Comparison of ENCODE assay signal across 1 cellular context in the genomic region with DNA sequence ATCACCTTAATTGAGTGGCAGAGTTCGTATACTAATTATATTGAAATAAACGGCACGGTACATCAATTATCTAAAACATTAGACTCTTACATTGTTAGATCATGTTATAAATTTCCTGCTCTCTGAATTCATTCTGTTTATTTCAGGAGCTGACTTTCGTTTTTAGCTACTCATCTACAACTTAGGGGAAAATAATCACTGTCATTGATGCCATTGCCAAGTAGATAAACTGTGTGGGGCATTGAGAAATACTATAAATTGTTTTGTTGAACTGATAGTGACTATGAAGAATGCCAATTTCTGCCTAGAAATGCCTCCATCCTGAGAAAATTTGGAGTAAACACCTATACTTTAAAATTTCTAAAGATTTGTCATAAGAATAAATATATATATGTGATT.
TF ChIP-seq lines count a peak whose summit lies in the region.

No MANE protein-coding gene starts in this region.

TF ChIP-seq in H1, 55 proteins besides CTCF, POLR2A, EP300 and RAD21 (continued from another document):
- TF ChIP-seq RBBP5 (IDR thresholded peaks at IDR 0.05; ENCODE audit: borderline replicate concordance, low read depth, low read length), result no peak
- no peak for TF ChIP-seq RFX5 (IDR thresholded peaks at IDR 0.05; ENCODE audit: borderline replicate concordance, low read depth, low read length)
- TF ChIP-seq NRF1 (IDR thresholded peaks at IDR 0.05; ENCODE audit: low read depth, low read length), result no peak
